Comparison of ENCODE assay signal across 8 cellular contexts in genomic region chr16:87950765-87951549, GRCh38. TPM values are rescaled to one million over a fixed set of nuclear protein-coding genes. Genes with fewer than 3 reads are reported as not detected.
DNase-seq lines count a peak whose midpoint lies in the region; ATAC-seq and TF ChIP-seq lines count a peak whose summit lies in the region.

BANP (plus strand) TSS chr16:87951434; CDS start chr16:87975116, 23,682 bp downstream.

- intact Hi-C loops in PC-9 (cut with micrococcal nuclease; ENCODE audit: unreplicated experiment) = loop anchor here (1.0 to 5.0 kb wide), 2 partner anchors 381 to 619 kb away; partner anchors contain the start of gene ZC3H18

- peak within 1 kb of the TSS; percentile 96 for H3K4me3 ChIP-seq in PC-9
- peak within 1 kb of the TSS; percentile 84 for H3K4me3 ChIP-seq in epithelial cell of proximal tubule (ENCODE audit: low read depth, low read length)

- peaks cover 5% of the 10 kb centered on the region; the same call in 1 of the 2 replicates for H3F3A ChIP-seq in PC-9 (ENCODE audit: insufficient read depth, low read depth)

- in situ Hi-C loops in KBM-7 (cut with MboI; ENCODE audit: low pct_unique_long_range_greater_than_20kb, low sequenced_read_pairs) = no loop called here

- no TSS peak for BruUV-seq in PC-9 (replicated peaks; lab: Mats Ljungman, UMichigan)

- no peaks in the 10 kb centered on the region; the same call in 1 of the 2 replicates for H3K9me2 ChIP-seq in PC-9 (ENCODE audit: insufficient read depth)

- TF ChIP-seq CTCF in PC-9 (conservative IDR thresholded peaks at IDR 0.05) (peak; percentile 69), epithelial cell of proximal tubule (conservative IDR thresholded peaks at IDR 0.05; ENCODE audit: low read depth, low read length) (peak; percentile 44)

- peak within 1 kb of the TSS; percentile 77 for H3K27ac ChIP-seq in PC-9

- no peaks in the 10 kb centered on the region for H3K27me3 ChIP-seq in PC-9 (ENCODE audit: insufficient read depth, low read depth)

- POLR2A ChIA-PET in PC-9 (lab: Charles Lee; ENCODE audit: unreplicated experiment) = interaction anchor here (0.5 to 0.7 kb wide), 5 partner anchors 58 to 289 kb away, joined by 3 to 7 read pairs (median 6); partner anchors contain the start of gene KLHDC4

- CTCF ChIA-PET in PC-9 (lab: Charles Lee) = no interaction called here

- H3K4me2 ChIP-seq in PC-9 = peak within 1 kb of the TSS; percentile 99

- H2AFZ ChIP-seq in PC-9 = peak within 1 kb of the TSS; percentile 86

- ATAC-seq in GM21717 (IDR thresholded peaks at IDR 0.05; ENCODE audit: unreplicated experiment) = peak; percentile 85

- H3K79me2 ChIP-seq in PC-9 (ENCODE audit: low read depth) = peaks cover 44% of the 10 kb centered on the region

- H3K4me1 ChIP-seq in PC-9 (replicated peaks; ENCODE audit: insufficient read depth) = peaks cover 30% of the 10 kb centered on the region

- H3K36me3 ChIP-seq in PC-9 (ENCODE audit: low read depth) = no peaks in the 10 kb centered on the region

- H4K20me1 ChIP-seq in PC-9 (ENCODE audit: insufficient read depth) = peaks cover 4% of the 10 kb centered on the region

- H3K9me3 ChIP-seq in PC-9 (ENCODE audit: insufficient read depth, low read depth) = no peaks in the 10 kb centered on the region

- DNase-seq in DMS79 (lab: John Stamatoyannopoulos, UW) (peak; percentile 80), KBM-7 (peak; percentile 98), PC-9 (peak; percentile 98 to 99), epithelial cell of proximal tubule (ENCODE audit: low read depth) (peak; percentile 91), mucosa of gallbladder (ENCODE audit: low spot score) (peak; percentile 98)
- peak; percentile 95 for DNase-seq in activated T-cell treated with anti-CD3 and anti-CD28 coated beads, Interleukin-2, amount 50 U/mL, for 1 hour
- peak; percentile 93 to 98 for DNase-seq in stimulated activated CD8-positive, alpha-beta memory T cell treated with anti-CD3 and anti-CD28 coated beads, Interleukin-4, amount 100 ng/mL, for 4 hours (ENCODE audit: low read depth in 2 of 2, low spot score in 1 of 2)

RNA-seq across cellular contexts. Expression of gene BANP, which starts in this region (rescaled TPM):
- total RNA-seq in PC-9 (2021) (60.9 and 73.2 TPM in 2 replicates), epithelial cell of proximal tubule (17.6 and 23.4 TPM in 2 replicates), mucosa of gallbladder (31.7 TPM)

Comparison
In these comparisons a context has a peak if more than half of its experiments do, and no peak if none do; other contexts are left out.
1. Peak in every context shown above with its lines: DNase-seq, ATAC-seq, H3K4me3 ChIP-seq and H3K27ac ChIP-seq.